ENCODE assay signal across 24 cellular contexts in genomic region chr2:97983134-97983533, GRCh38.
"Had no signal": no experiment of that assay in that cellular context is flagged by ENCODE, and none has a peak within 500 bp of the region (broad histone marks: within the 10 kb centered on the region; RNA-seq: fewer than 3 reads in every experiment).

No MANE protein-coding gene starts in this region.

- H3K27ac Mint-ChIP-seq: activated naive CD4-positive, alpha-beta T cell treated with anti-CD3 and anti-CD28 coated beads, Interleukin-2, amount 50 U/mL, for 72 hours; activated T-cell treated with anti-CD3 and anti-CD28 coated beads, Interleukin-2, amount 50 U/mL, for 72 hours; naive thymus-derived CD8-positive, alpha-beta T cell had no signal

- DNase-seq: activated CD4-positive, alpha-beta T cell treated with anti-CD3 and anti-CD28 coated beads for 4 hours; activated CD4-positive, alpha-beta T cell treated with anti-CD3 and anti-CD28 coated beads, Interleukin-2, amount 50 U/mL, for 4 hours; activated naive CD4-positive, alpha-beta T cell; activated T-cell treated with anti-CD3 and anti-CD28 coated beads for 4 hours; activated T-cell treated with anti-CD3 and anti-CD28 coated beads, Interleukin-2, amount 50 U/mL, for 72 hours; cerebellar nuclear complex; colonic mucosa; effector memory CD4-positive, alpha-beta T cell; head of caudate nucleus; hypothalamus; left lung; mammary epithelial cell; midbrain; naive thymus-derived CD8-positive, alpha-beta T cell; stimulated activated CD4-positive, alpha-beta T cell treated with anti-CD3 and anti-CD28 coated beads, Interleukin-4, amount 100 ng/mL, for 4 hours; stimulated activated CD8-positive, alpha-beta memory T cell treated with anti-CD3 and anti-CD28 coated beads, Interleukin-4, amount 100 ng/mL, for 48 hours; stimulated activated naive CD4-positive, alpha-beta T cell had no signal

- ATAC-seq: activated naive CD4-positive, alpha-beta T cell treated with anti-CD3 and anti-CD28 coated beads, Interleukin-2, amount 50 U/mL, for 72 hours; activated T-cell treated with anti-CD3 and anti-CD28 coated beads, Interleukin-2, amount 50 U/mL, for 72 hours; left lung; naive thymus-derived CD8-positive, alpha-beta T cell; sciatic nerve had no signal

- H3K36me3 ChIP-seq: breast epithelium, colonic mucosa, left lung, suprapubic skin had no signal

- H3K27me3 ChIP-seq: breast epithelium, colonic mucosa, left lung, suprapubic skin, tibial nerve had no signal

- H3K27ac ChIP-seq: breast epithelium, left lung, skin epidermis, suprapubic skin, tibial nerve had no signal

- H3K27me3 Mint-ChIP-seq: naive thymus-derived CD8-positive, alpha-beta T cell had no signal

- H3K4me3 ChIP-seq: breast epithelium, colonic mucosa, left lung, skin epidermis, suprapubic skin, tibial nerve had no signal

- H3K4me1 ChIP-seq: breast epithelium, colonic mucosa had no signal

- H3K4me3 Mint-ChIP-seq: activated T-cell treated with anti-CD3 and anti-CD28 coated beads, Interleukin-2, amount 50 U/mL, for 72 hours; naive thymus-derived CD8-positive, alpha-beta T cell; neural crest cell had no signal

- H3K9me3 ChIP-seq: colonic mucosa had no signal
